8 cellular contexts compared by ENCODE assay signal in the genomic region with DNA sequence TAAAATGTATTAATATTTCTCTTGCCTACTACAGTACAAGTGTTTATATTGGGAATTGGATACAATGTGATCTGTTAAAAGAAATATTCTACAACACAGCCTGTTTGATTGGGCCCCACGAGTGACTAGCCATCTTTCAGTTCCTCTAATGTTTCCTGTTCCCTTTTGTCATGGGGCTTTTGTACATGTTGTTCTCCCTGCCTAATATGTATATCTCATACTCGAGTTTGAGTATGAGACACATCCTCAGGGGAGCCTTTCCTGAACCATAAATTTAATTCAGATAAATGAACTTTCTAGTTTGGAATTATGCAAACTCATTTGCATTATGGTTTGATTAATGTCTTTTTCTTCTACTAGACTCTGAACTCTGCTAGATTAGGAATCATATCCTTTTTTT.
A peak's percentile ranks its signal among the peaks of the same experiment; 100 is the strongest.
DNase-seq lines count a peak whose midpoint lies in the region; ATAC-seq, FAIRE-seq and TF ChIP-seq lines count a peak whose summit lies in the region.

No MANE protein-coding gene starts in this region.

- H4K20me1 ChIP-seq in neural progenitor cell (ENCODE audit: low read depth) = no peaks in the 10 kb centered on the region

- intact Hi-C loops in pancreas (cut with DNase I) = no loop called here

- H3K9me3 ChIP-seq in pancreas (no peaks in the 10 kb centered on the region), neural progenitor cell (ENCODE audit: low read depth) (no peaks in the 10 kb centered on the region)

- H3K27me3 Mint-ChIP-seq in activated T-cell treated with anti-CD3 and anti-CD28 coated beads, Interleukin-2, amount 50 U/mL, for 72 hours (ENCODE audit: low read depth) = no peaks in the 10 kb centered on the region
- H3K27me3 Mint-ChIP-seq in neural progenitor cell (ENCODE audit: insufficient read depth, low read depth) = no peaks in the 10 kb centered on the region

- H3K27me3 ChIP-seq in pancreas = no peaks in the 10 kb centered on the region
- no peaks in the 10 kb centered on the region for H3K27me3 ChIP-seq in neural progenitor cell

- H3K36me3 Mint-ChIP-seq in activated T-cell treated with anti-CD3 and anti-CD28 coated beads, Interleukin-2, amount 50 U/mL, for 72 hours (ENCODE audit: insufficient read depth in 2 of 2) = peaks cover 12 to 27% of the 10 kb centered on the region in 2 donors
- peaks cover 58% of the 10 kb centered on the region for H3K36me3 Mint-ChIP-seq in neural progenitor cell

- H3K9ac ChIP-seq in neural progenitor cell = no peak overlapping the region

- TF ChIP-seq CTCF in pancreas (IDR thresholded peaks at IDR 0.05) (no peak), neural progenitor cell (IDR thresholded peaks at IDR 0.05) (no peak)

- DNase-seq in RPMI8226 (peak; percentile 59), pancreas (no peak), hippocampal formation (lab: John Stamatoyannopoulos, UW) (no peak), neural progenitor cell (ENCODE audit: low spot score) (no peak)
- DNase-seq in activated T-cell treated with anti-CD3 and anti-CD28 coated beads, Interleukin-2, amount 50 U/mL, for 72 hours = no peak
- no peak for DNase-seq in activated T-cell treated with anti-CD3 and anti-CD28 coated beads, Interleukin-2, amount 50 U/mL, for 48 hours

- FAIRE-seq in pancreas (lab: Jason Lieb, UNC) = no peak

- H3F3A ChIP-seq in neural progenitor cell (ENCODE audit: low read depth) = peaks cover 8% of the 10 kb centered on the region

- H3K36me3 ChIP-seq in pancreas = no peaks in the 10 kb centered on the region
- peaks cover 4% of the 10 kb centered on the region for H3K36me3 ChIP-seq in neural progenitor cell

- H3K4me1 Mint-ChIP-seq in activated T-cell treated with anti-CD3 and anti-CD28 coated beads, Interleukin-2, amount 50 U/mL, for 72 hours (ENCODE audit: low read depth) = peaks cover 25% of the 10 kb centered on the region
- H3K4me1 Mint-ChIP-seq in neural progenitor cell = no peaks in the 10 kb centered on the region

- WGBS in pancreas, 2 donors = 28 to 31% methylated on average over 2 of the region's 2 CpGs

- no peak overlapping the region for H2AFZ ChIP-seq in neural progenitor cell (replicated peaks)

- H3K79me2 ChIP-seq in neural progenitor cell (ENCODE audit: low read depth) = peaks cover 63% of the 10 kb centered on the region

- H3K4me2 ChIP-seq in neural progenitor cell = no peak overlapping the region

- no peak overlapping the region for H3K27ac Mint-ChIP-seq in activated T-cell treated with anti-CD3 and anti-CD28 coated beads, Interleukin-2, amount 50 U/mL, for 72 hours
- H3K27ac Mint-ChIP-seq in neural progenitor cell = no peak overlapping the region

- H3K4me1 ChIP-seq in pancreas = peaks cover 25 to 38% (median 26%) of the 10 kb centered on the region in 3 donors
- H3K4me1 ChIP-seq in neural progenitor cell = peaks cover 15% of the 10 kb centered on the region

- peak overlapping the region in 1 of 4 donors; percentile 17 for H3K27ac ChIP-seq in pancreas
- no peak overlapping the region for H3K27ac ChIP-seq in neural progenitor cell

- ATAC-seq in GM19023 (IDR thresholded peaks at IDR 0.05; ENCODE audit: unreplicated experiment) (peak; percentile 95), HG02938 (IDR thresholded peaks at IDR 0.05; ENCODE audit: unreplicated experiment) (peak; percentile 94), pancreas (peak in 3 of 4 donors; percentile 35 to 47 (median 47))
- ATAC-seq in activated T-cell treated with anti-CD3 and anti-CD28 coated beads, Interleukin-2, amount 50 U/mL, for 72 hours (replicated peaks in 1 of 2) = no peak

- H3K4me3 ChIP-seq in pancreas (no peak overlapping the region), neural progenitor cell (no peak overlapping the region)

- H3K9me3 Mint-ChIP-seq in activated T-cell treated with anti-CD3 and anti-CD28 coated beads, Interleukin-2, amount 50 U/mL, for 72 hours = peaks cover 0 to 3% of the 10 kb centered on the region in 2 donors
- H3K9me3 Mint-ChIP-seq in neural progenitor cell = peaks cover 39% of the 10 kb centered on the region

- H3K4me3 Mint-ChIP-seq in activated T-cell treated with anti-CD3 and anti-CD28 coated beads, Interleukin-2, amount 50 U/mL, for 72 hours = no peak overlapping the region
- H3K4me3 Mint-ChIP-seq in neural progenitor cell = no peak overlapping the region

Comparison
In these comparisons a context has a peak if more than half of its experiments do, and no peak if none do; other contexts are left out.
1. ATAC-seq: peak in GM19023 (single experiment), HG02938 (single experiment) and pancreas (3 of 4); none in activated T-cell treated with anti-CD3 and anti-CD28 coated beads, Interleukin-2, amount 50 U/mL, for 72 hours (0 of 2).